9 cellular contexts compared by ENCODE assay signal in the genomic region with DNA sequence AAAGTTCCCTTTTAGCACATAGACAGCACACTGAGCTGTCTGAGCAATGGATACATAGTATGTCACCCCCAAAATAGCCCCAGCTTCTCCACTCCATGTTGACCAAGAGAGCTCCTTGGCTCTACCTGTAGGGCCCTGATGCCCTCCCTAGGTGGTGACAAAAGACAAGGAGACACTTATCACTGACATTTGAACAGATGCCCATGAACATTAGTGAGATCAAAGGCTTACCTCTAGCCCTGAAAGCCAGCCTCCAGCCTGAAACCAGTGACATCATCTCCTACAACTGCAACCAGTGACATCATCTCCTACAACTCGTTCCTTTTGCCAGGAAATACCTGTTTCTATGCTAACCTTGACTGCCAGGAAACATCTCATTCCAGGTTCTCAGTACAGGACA.
DNase-seq lines count a peak whose midpoint lies in the region; ATAC-seq, FAIRE-seq and TF ChIP-seq lines count a peak whose summit lies in the region.
"Had no signal": no experiment of that assay in that cellular context is flagged by ENCODE, and none has a peak within 500 bp of the region (broad histone marks: within the 10 kb centered on the region; RNA-seq: fewer than 3 reads in every experiment).

No MANE protein-coding gene starts in this region.

- H3K27me3 ChIP-seq in HCT116 (ENCODE audit: insufficient read depth, low read length): peaks cover 12% of the 10 kb centered on the region
- H3K27me3 ChIP-seq in CD4-positive, alpha-beta memory T cell (ENCODE audit: insufficient read depth, low read length): no peaks in the 10 kb centered on the region

- RAD21 ChIA-PET in HCT116 (lab: Charles Lee; ENCODE audit: low non-redundant PET in 1 of 2, low total read pairs in 2 of 2, uncharacterized antibody in 2 of 2, unreplicated experiment in 2 of 2): no interaction called here

- TF ChIP-seq RAD21 in HCT116 (IDR thresholded peaks at IDR 0.05; ENCODE audit: low read depth): peak; percentile 65

- CTCF ChIA-PET in HCT116 (lab: Charles Lee): interaction anchor here (0.6 kb wide), 2 partner anchors 456 to 537 kb away, joined by 3 to 4 read pairs; no protein-coding TSS in a partner anchor
- CTCF ChIA-PET in CD4-positive, alpha-beta memory T cell (lab: Charles Lee; ENCODE audit: partially characterized antibody): no interaction called here

- no peak overlapping the region for H3K27ac ChIP-seq in HCT116 (ENCODE audit: low read depth, low read length)
- H3K27ac ChIP-seq in CD4-positive, alpha-beta memory T cell (ENCODE audit: low read depth, low read length): no peak overlapping the region

- TF ChIP-seq POLR2A in HCT116 (IDR thresholded peaks at IDR 0.05; ENCODE audit: borderline replicate concordance, extremely low read depth, insufficient read depth, insufficient read length): no peak

- H3K27ac Mint-ChIP-seq in memory B cell: no peak overlapping the region
- H3K27ac Mint-ChIP-seq in CD4-positive, alpha-beta memory T cell: no peak overlapping the region

- H3K9me3 ChIP-seq in HCT116 (ENCODE audit: control insufficient read depth in 1 of 2, insufficient read depth in 1 of 2, low read depth in 1 of 2, low read length in 2 of 2): no peaks in the 10 kb centered on the region
- H3K9me3 ChIP-seq in CD4-positive, alpha-beta memory T cell (ENCODE audit: control insufficient read depth in 1 of 2, low read length in 2 of 2): no peaks in the 10 kb centered on the region

- no peaks in the 10 kb centered on the region for H3K79me2 ChIP-seq in HCT116 (ENCODE audit: insufficient read depth, low read length)

- no peak overlapping the region for H2AFZ ChIP-seq in HCT116 (ENCODE audit: low read depth, low read length, poor library complexity, severe bottlenecking)

- DNase-seq in NCI-H524 (lab: John Stamatoyannopoulos, UW): peak; percentile 26 to 68
- no peak for DNase-seq in NCI-H524 treated with DMSO at 0.1 percent for 48 hours (lab: John Stamatoyannopoulos, UW)
- DNase-seq in HCT116 (ENCODE audit: low read depth, low spot score): peak; percentile 47
- DNase-seq in RPMI8226: peak; percentile 69
- DNase-seq in memory B cell (ENCODE audit: low spot score in 2 of 2): no peak
- DNase-seq in HTR-8/SVneo (ENCODE audit: insufficient read length, low spot score): no peak
- DNase-seq in CD4-positive, alpha-beta memory T cell: no peak

- H3K4me1 Mint-ChIP-seq in memory B cell: no peaks in the 10 kb centered on the region
- H3K4me1 Mint-ChIP-seq in CD4-positive, alpha-beta memory T cell: peaks cover 0 to 1% (median 0%) of the 10 kb centered on the region in 4 donors

- ATAC-seq in HCT116 (peak; percentile 81), memory B cell (ENCODE audit: low read depth) (peak; percentile 45), GM18520 (IDR thresholded peaks at IDR 0.05; ENCODE audit: unreplicated experiment) (no peak)

- H3K36me3 ChIP-seq in HCT116 (ENCODE audit: control insufficient read depth in 1 of 2, insufficient read depth in 2 of 2, low read length in 2 of 2): no peaks in the 10 kb centered on the region
- no peaks in the 10 kb centered on the region for H3K36me3 ChIP-seq in CD4-positive, alpha-beta memory T cell (ENCODE audit: insufficient read depth, low read length)

- FAIRE-seq in HTR-8/SVneo (lab: Jason Lieb, UNC): no peak
- FAIRE-seq: endometrium had no signal

- peak; percentile 28 to 47 (median 35); a peak in 3 of 6 replicates for TF ChIP-seq CTCF in HCT116 (IDR thresholded peaks at IDR 0.05 in 2 of 3, conservative IDR thresholded peaks at IDR 0.05 in 1 of 3; ENCODE audit: borderline replicate concordance in 1 of 3, insufficient read depth in 1 of 3, low read depth in 2 of 3, low read length in 2 of 3)

- no peak overlapping the region for H3K4me2 ChIP-seq in HCT116 (ENCODE audit: low read length)

- peaks cover 4% of the 10 kb centered on the region for H3K9me3 Mint-ChIP-seq in memory B cell
- H3K9me3 Mint-ChIP-seq in CD4-positive, alpha-beta memory T cell: peaks cover 0 to 10% (median 2%) of the 10 kb centered on the region in 8 donors

- no peaks in the 10 kb centered on the region for H4K20me1 ChIP-seq in HCT116 (ENCODE audit: insufficient read depth)

- H3K4me1 ChIP-seq in HCT116 (ENCODE audit: control insufficient read depth in 1 of 2, insufficient read depth in 2 of 2, low read length in 2 of 2): no peaks in the 10 kb centered on the region
- no peaks in the 10 kb centered on the region for H3K4me1 ChIP-seq in CD4-positive, alpha-beta memory T cell (ENCODE audit: insufficient read depth, low read length)

- H3K36me3 Mint-ChIP-seq in memory B cell: peaks cover 2% of the 10 kb centered on the region
- no peaks in the 10 kb centered on the region for H3K36me3 Mint-ChIP-seq in CD4-positive, alpha-beta memory T cell

- BruUV-seq in HCT116 (replicated peaks; lab: Mats Ljungman, UMichigan): no TSS peak

- no peak overlapping the region for H3K4me3 ChIP-seq in HCT116 (replicated peaks in 1 of 2; ENCODE audit: low read depth in 1 of 2, low read length in 2 of 2)
- no peak overlapping the region for H3K4me3 ChIP-seq in CD4-positive, alpha-beta memory T cell (ENCODE audit: low read length in 2 of 2)

- H3K27me3 Mint-ChIP-seq in memory B cell: peaks cover 5% of the 10 kb centered on the region
- H3K27me3 Mint-ChIP-seq in CD4-positive, alpha-beta memory T cell: peaks cover under 1 to 4% of the 10 kb centered on the region in 2 donors

- H3K9ac ChIP-seq in HCT116 (ENCODE audit: low read length): no peak overlapping the region

- no peaks in the 10 kb centered on the region for H3K9me2 ChIP-seq in HCT116 (ENCODE audit: insufficient read depth)

- POLR2A ChIA-PET in HCT116 (lab: Charles Lee): no interaction called here
- POLR2A ChIA-PET in CD4-positive, alpha-beta memory T cell (lab: Charles Lee; ENCODE audit: partially characterized antibody): no interaction called here

- H3K4me3 Mint-ChIP-seq in memory B cell: no peak overlapping the region
- H3K4me3 Mint-ChIP-seq in CD4-positive, alpha-beta memory T cell: no peak overlapping the region

- intact Hi-C loops in HCT116 (cut with micrococcal nuclease): no loop called here
- intact Hi-C loops in CD4-positive, alpha-beta memory T cell (cut with micrococcal nuclease): no loop called here

TF ChIP-seq in HCT116, 20 proteins besides CTCF, POLR2A, EP300 and RAD21:
- TF ChIP-seq TCF7L2 (IDR thresholded peaks at IDR 0.05; ENCODE audit: borderline replicate concordance, extremely low read depth, insufficient read depth, insufficient read length) (peak; percentile 94), EZH2phosphoT487 (IDR thresholded peaks at IDR 0.05; ENCODE audit: borderline replicate concordance) (no peak), CEBPB (IDR thresholded peaks at IDR 0.05; ENCODE audit: low read depth) (no peak), EZH2 (IDR thresholded peaks at IDR 0.05) (no peak)
- TF ChIP-seq, protein P1, sequence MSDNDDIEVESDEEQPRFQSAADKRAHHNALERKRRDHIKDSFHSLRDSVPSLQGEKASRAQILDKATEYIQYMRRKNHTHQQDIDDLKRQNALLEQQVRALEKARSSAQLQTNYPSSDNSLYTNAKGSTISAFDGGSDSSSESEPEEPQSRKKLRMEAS (IDR thresholded peaks at IDR 0.05): no peak
- TF ChIP-seq, protein P2, sequence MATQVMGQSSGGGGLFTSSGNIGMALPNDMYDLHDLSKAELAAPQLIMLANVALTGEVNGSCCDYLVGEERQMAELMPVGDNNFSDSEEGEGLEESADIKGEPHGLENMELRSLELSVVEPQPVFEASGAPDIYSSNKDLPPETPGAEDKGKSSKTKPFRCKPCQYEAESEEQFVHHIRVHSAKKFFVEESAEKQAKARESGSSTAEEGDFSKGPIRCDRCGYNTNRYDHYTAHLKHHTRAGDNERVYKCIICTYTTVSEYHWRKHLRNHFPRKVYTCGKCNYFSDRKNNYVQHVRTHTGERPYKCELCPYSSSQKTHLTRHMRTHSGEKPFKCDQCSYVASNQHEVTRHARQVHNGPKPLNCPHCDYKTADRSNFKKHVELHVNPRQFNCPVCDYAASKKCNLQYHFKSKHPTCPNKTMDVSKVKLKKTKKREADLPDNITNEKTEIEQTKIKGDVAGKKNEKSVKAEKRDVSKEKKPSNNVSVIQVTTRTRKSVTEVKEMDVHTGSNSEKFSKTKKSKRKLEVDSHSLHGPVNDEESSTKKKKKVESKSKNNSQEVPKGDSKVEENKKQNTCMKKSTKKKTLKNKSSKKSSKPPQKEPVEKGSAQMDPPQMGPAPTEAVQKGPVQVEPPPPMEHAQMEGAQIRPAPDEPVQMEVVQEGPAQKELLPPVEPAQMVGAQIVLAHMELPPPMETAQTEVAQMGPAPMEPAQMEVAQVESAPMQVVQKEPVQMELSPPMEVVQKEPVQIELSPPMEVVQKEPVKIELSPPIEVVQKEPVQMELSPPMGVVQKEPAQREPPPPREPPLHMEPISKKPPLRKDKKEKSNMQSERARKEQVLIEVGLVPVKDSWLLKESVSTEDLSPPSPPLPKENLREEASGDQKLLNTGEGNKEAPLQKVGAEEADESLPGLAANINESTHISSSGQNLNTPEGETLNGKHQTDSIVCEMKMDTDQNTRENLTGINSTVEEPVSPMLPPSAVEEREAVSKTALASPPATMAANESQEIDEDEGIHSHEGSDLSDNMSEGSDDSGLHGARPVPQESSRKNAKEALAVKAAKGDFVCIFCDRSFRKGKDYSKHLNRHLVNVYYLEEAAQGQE (IDR thresholded peaks at IDR 0.05; ENCODE audit: low read depth): no peak

Comparison
In these comparisons a context has a peak if more than half of its experiments do, and no peak if none do; other contexts are left out.
1. DNase-seq: peak in NCI-H524 (2 of 2), HCT116 (single experiment) and RPMI8226 (single experiment); none in NCI-H524 treated with DMSO at 0.1 percent for 48 hours (single experiment), memory B cell (0 of 2), HTR-8/SVneo (single experiment) and CD4-positive, alpha-beta memory T cell (0 of 5).